In genomic region chr19:16247353-16248182, GRCh38 we compare ENCODE assay signal across 8 cellular contexts. TPM values are rescaled to one million over a fixed set of nuclear protein-coding genes. Genes with fewer than 3 reads are reported as not detected.
DNase-seq lines count a peak whose midpoint lies in the region; ATAC-seq and TF ChIP-seq lines count a peak whose summit lies in the region.

No MANE protein-coding gene starts in this region.

- no peaks in the 10 kb centered on the region for H3K27me3 ChIP-seq in mammary epithelial cell (ENCODE audit: insufficient read depth, low read length)

- TF ChIP-seq CTCF in mammary epithelial cell (conservative IDR thresholded peaks at IDR 0.05 in 1 of 2, IDR thresholded peaks at IDR 0.05 in 1 of 2; ENCODE audit: extremely low read depth in 1 of 2, insufficient read depth in 1 of 2, low read depth in 1 of 2, low read length in 2 of 2) = peak; percentile 80 to 93

- in situ Hi-C loops in mammary epithelial cell (cut with MboI; ENCODE audit: low sequenced_read_pairs in 2 of 2) = loop anchor here (5.0 kb wide), 2 partner anchors 135 to 140 kb away; no protein-coding TSS in a partner anchor

- H3K79me2 ChIP-seq in mammary epithelial cell (ENCODE audit: insufficient read depth, low read length) = no peaks in the 10 kb centered on the region

- dilution Hi-C loops in mammary epithelial cell (cut with HindIII; ENCODE audit: low sequenced_read_pairs) = loop anchor here (5.0 kb wide), 1 partner anchor 125 kb away; no protein-coding TSS in a partner anchor

- no peak overlapping the region for H3K27ac ChIP-seq in mammary epithelial cell (ENCODE audit: insufficient read depth, low read depth, low read length)

- H3K9me3 ChIP-seq in mammary epithelial cell (replicated peaks; ENCODE audit: insufficient read depth, low read length) = no peaks in the 10 kb centered on the region

- no peaks in the 10 kb centered on the region for H4K20me1 ChIP-seq in mammary epithelial cell (ENCODE audit: insufficient read depth, low read length)

- H3K4me1 ChIP-seq in mammary epithelial cell (ENCODE audit: insufficient read depth, low read length) = no peaks in the 10 kb centered on the region

- BruUV-seq in mammary epithelial cell (replicated peaks; lab: Mats Ljungman, UMichigan) = no TSS peak

- WGBS in mammary epithelial cell (ENCODE audit: low coverage, missing lambda C conversion rate) = 36% methylated on average over 15 of the region's 18 CpGs

- no peak overlapping the region for H3K9ac ChIP-seq in mammary epithelial cell (ENCODE audit: insufficient read depth, low read length)

- ATAC-seq in GM21529 (IDR thresholded peaks at IDR 0.05; ENCODE audit: unreplicated experiment) = no peak

- no peaks in the 10 kb centered on the region for H3K36me3 ChIP-seq in mammary epithelial cell (ENCODE audit: insufficient read depth, low read length)

- no peak overlapping the region for H3K4me2 ChIP-seq in mammary epithelial cell (ENCODE audit: insufficient read depth, low read depth, low read length)

- CTCF ChIA-PET in mammary epithelial cell (lab: Charles Lee; ENCODE audit: low non-redundant PET) = interaction anchor here (0.9 kb wide), 1 partner anchor 135 kb away, joined by 27 read pairs; no protein-coding TSS in a partner anchor

- peak; percentile 49 for DNase-seq in NK-92 treated with Interleukin-12 subunit alpha and Interleukin-12 subunit beta, amount 100 ng/mL, for 24 hours (lab: John Stamatoyannopoulos, UW)
- no peak for DNase-seq in NK-92 (lab: John Stamatoyannopoulos, UW; ENCODE audit: unreplicated experiment)
- DNase-seq in NCI-H2171 (lab: John Stamatoyannopoulos, UW) = peak; percentile 27
- DNase-seq in activated CD4-positive, CD25-positive, alpha-beta regulatory T cell treated with anti-CD3 and anti-CD28 coated beads, Interleukin-2, amount 50 U/mL, for 16 hours (ENCODE audit: low read depth, low spot score) = peak; percentile 59
- DNase-seq in mammary epithelial cell = peak; percentile 48
- DNase-seq in inferior parietal cortex (ENCODE audit: extremely low spot score) = peak; percentile 77
- DNase-seq in stimulated activated CD4-positive, alpha-beta T cell treated with anti-CD3 and anti-CD28 coated beads, Interleukin-15, amount 100 ng/mL, for 24 hours = peak; percentile 90

- no peak overlapping the region for H2AFZ ChIP-seq in mammary epithelial cell (ENCODE audit: low read depth, low read length)

- intact Hi-C loops in mammary epithelial cell (cut with micrococcal nuclease) = loop anchor here (1.0 to 2.0 kb wide), 3 partner anchors 83 to 170 kb away; no protein-coding TSS in a partner anchor

- H3K4me3 ChIP-seq in mammary epithelial cell (replicated peaks in 1 of 3; ENCODE audit: insufficient read depth in 1 of 3, low read depth in 2 of 3, low read length in 3 of 3) = no peak overlapping the region

RNA-seq across cellular contexts. Expression of gene AP1M1, which starts 49.9 kb away (rescaled TPM):
- total RNA-seq in mammary epithelial cell = 10 to 100 TPM; 60.7 to 66.1 TPM
- polyA plus RNA-seq in mammary epithelial cell = 74.9 TPM
- polyA minus RNA-seq in mammary epithelial cell = 70.4 TPM
